In genomic region chr14:50725761-50726160, GRCh38 we compare ENCODE assay signal across 17 cellular contexts. TPM values are rescaled to one million over a fixed set of nuclear protein-coding genes. Genes with fewer than 3 reads are reported as not detected.
A peak's percentile ranks its signal among the peaks of the same experiment; 100 is the strongest.
DNase-seq lines count a peak whose midpoint lies in the region; ATAC-seq, FAIRE-seq and TF ChIP-seq lines count a peak whose summit lies in the region.
"Had no signal": no experiment of that assay in that cellular context is flagged by ENCODE, and none has a peak within 500 bp of the region (broad histone marks: within the 10 kb centered on the region; RNA-seq: fewer than 3 reads in every experiment).

No MANE protein-coding gene starts in this region.

- H3K4me3 Mint-ChIP-seq in CD8-positive, alpha-beta memory T cell: peak overlapping the region in 5 of 7 donors; percentile 1 to 71 (median 16)
- peak overlapping the region; percentile 66 for H3K4me3 Mint-ChIP-seq in activated naive CD8-positive, alpha-beta T cell
- peak overlapping the region in 4 of 10 donors; percentile 9 to 47 (median 29) for H3K4me3 Mint-ChIP-seq in naive thymus-derived CD8-positive, alpha-beta T cell

- POLR2A ChIA-PET in CD8-positive, alpha-beta memory T cell (lab: Charles Lee): interaction anchor here (1.0 kb wide), 1 partner anchor 13 kb away, joined by 3 read pairs; no protein-coding TSS in a partner anchor
- POLR2A ChIA-PET in naive thymus-derived CD8-positive, alpha-beta T cell (lab: Charles Lee): no interaction called here
- POLR2A ChIA-PET in HepG2 (lab: Yijun Ruan, JAX): no interaction called here

- no peaks in the 10 kb centered on the region for H3K27me3 Mint-ChIP-seq in CD8-positive, alpha-beta memory T cell
- H3K27me3 Mint-ChIP-seq in activated naive CD8-positive, alpha-beta T cell: no peaks in the 10 kb centered on the region
- no peaks in the 10 kb centered on the region for H3K27me3 Mint-ChIP-seq in naive thymus-derived CD8-positive, alpha-beta T cell

- H3K27me3 ChIP-seq in CD8-positive, alpha-beta memory T cell (ENCODE audit: insufficient read depth, low read length, poor library complexity, severe bottlenecking): no peaks in the 10 kb centered on the region
- H3K27me3 ChIP-seq in HepG2 (ENCODE audit: control insufficient read depth in 1 of 2, insufficient read depth in 2 of 2, low read length in 2 of 2) (no peaks in the 10 kb centered on the region), suprapubic skin (no peaks in the 10 kb centered on the region)
- H3K27me3 ChIP-seq: ovary, sigmoid colon had no signal

- no peaks in the 10 kb centered on the region for H3K79me2 ChIP-seq in HepG2 (ENCODE audit: insufficient read depth, low read length)

- no peak for TF ChIP-seq CTCF in HepG2 (CRISPR knock-in tag; IDR thresholded peaks at IDR 0.05)
- TF ChIP-seq CTCF in suprapubic skin (IDR thresholded peaks at IDR 0.05): no peak

- no peak for FAIRE-seq in HepG2 (lab: Jason Lieb, UNC)
- FAIRE-seq: TTC549 had no signal

- TF ChIP-seq EP300 in HepG2 (IDR thresholded peaks at IDR 0.05; ENCODE audit: low read depth in 2 of 2, low read length in 2 of 2) (no peak), HepG2 (CRISPR knock-in tag; IDR thresholded peaks at IDR 0.05; ENCODE audit: borderline replicate concordance) (no peak), suprapubic skin (IDR thresholded peaks at IDR 0.05) (no peak)

- no peak overlapping the region for H3K4me3 ChIP-seq in CD8-positive, alpha-beta memory T cell (ENCODE audit: low read length)
- H3K4me3 ChIP-seq in HepG2 (replicated peaks in 1 of 3; ENCODE audit: insufficient read depth in 1 of 3, low read depth in 2 of 3, low read length in 3 of 3) (no peak overlapping the region), suprapubic skin (no peak overlapping the region)
- H3K4me3 ChIP-seq: ovary, sigmoid colon, SK-N-MC had no signal

- WGBS in HepG2 (ENCODE audit: low lambda C conversion rate): 75% methylated on average over 5 of the region's 5 CpGs
- WGBS in suprapubic skin: 73% methylated on average over 5 of the region's 5 CpGs

- no peaks in the 10 kb centered on the region for H3K9me3 ChIP-seq in CD8-positive, alpha-beta memory T cell (ENCODE audit: low read length)
- H3K9me3 ChIP-seq in HepG2 (ENCODE audit: low read length): no peaks in the 10 kb centered on the region
- H3K9me3 ChIP-seq in suprapubic skin: no peaks in the 10 kb centered on the region
- H3K9me3 ChIP-seq: ovary, sigmoid colon had no signal

- BruUV-seq in HepG2 (replicated peaks; lab: Mats Ljungman, UMichigan): no TSS peak

- peaks cover 35 to 91% (median 51%) of the 10 kb centered on the region in 3 donors for H3K36me3 Mint-ChIP-seq in CD8-positive, alpha-beta memory T cell
- peaks cover 43% of the 10 kb centered on the region for H3K36me3 Mint-ChIP-seq in activated naive CD8-positive, alpha-beta T cell
- peaks cover 21 to 93% (median 58%) of the 10 kb centered on the region in 3 donors for H3K36me3 Mint-ChIP-seq in naive thymus-derived CD8-positive, alpha-beta T cell

- intact Hi-C loops in HepG2 (cut with micrococcal nuclease; ENCODE audit: unreplicated experiment): no loop called here

- in situ Hi-C loops in HepG2 (cut with HindIII; ENCODE audit: extremely low pct_ligation_motif_present, low pct_unique_long_range_greater_than_20kb): no loop called here

- DNase-seq in CD8-positive, alpha-beta memory T cell: peak in 1 of 5 donors; percentile 3
- DNase-seq in LHCN-M2 (ENCODE audit: low read depth) (peak; percentile 13), HepG2 (ENCODE audit: low spot score) (no peak), cerebellar cortex (ENCODE audit: low spot score) (no peak), suprapubic skin (ENCODE audit: low spot score in 2 of 2) (no peak)
- no peak for DNase-seq in naive thymus-derived CD8-positive, alpha-beta T cell
- DNase-seq: activated CD8-positive, alpha-beta memory T cell treated with anti-CD3 and anti-CD28 coated beads for 24 hours; cerebellar nuclear complex; foreskin melanocyte; NCI-H187; NCI-H446; ovary; sigmoid colon; stimulated activated CD4-positive, alpha-beta T cell treated with anti-CD3 and anti-CD28 coated beads, Interleukin-2, amount 100 ng/mL, for 48 hours had no signal

- no peak overlapping the region for H3K27ac ChIP-seq in CD8-positive, alpha-beta memory T cell (ENCODE audit: low read depth, low read length)
- no peak overlapping the region for H3K27ac ChIP-seq in HepG2 (ENCODE audit: extremely low read length, insufficient read depth, low read length)
- no peak overlapping the region for H3K27ac ChIP-seq in suprapubic skin
- H3K27ac ChIP-seq: ovary, sigmoid colon, SK-N-MC had no signal

- peaks cover 40% of the 10 kb centered on the region for H3K36me3 ChIP-seq in CD8-positive, alpha-beta memory T cell (ENCODE audit: insufficient read depth, low read length)
- H3K36me3 ChIP-seq in HepG2 (replicated peaks in 1 of 2; ENCODE audit: control insufficient read depth in 1 of 2, insufficient read depth in 2 of 2, low read length in 2 of 2): peaks cover 6 to 9% of the 10 kb centered on the region in 2 experiments; a peak in 4 of 5 replicates
- peaks cover 69% of the 10 kb centered on the region for H3K36me3 ChIP-seq in suprapubic skin
- H3K36me3 ChIP-seq: ovary had no signal

- H4K20me1 ChIP-seq in HepG2 (ENCODE audit: insufficient read depth, low read length): no peaks in the 10 kb centered on the region

- H3K9ac ChIP-seq in HepG2 (ENCODE audit: insufficient read depth, low read depth, low read length): no peak overlapping the region

- H3K4me1 ChIP-seq in CD8-positive, alpha-beta memory T cell (ENCODE audit: insufficient read depth, low read length): peaks cover 11% of the 10 kb centered on the region
- H3K4me1 ChIP-seq in HepG2 (ENCODE audit: insufficient read depth, low read length): no peaks in the 10 kb centered on the region
- H3K4me1 ChIP-seq in suprapubic skin: no peaks in the 10 kb centered on the region
- H3K4me1 ChIP-seq: sigmoid colon had no signal

- peak overlapping the region; percentile 57 to 95 (median 78) for H3K27ac Mint-ChIP-seq in CD8-positive, alpha-beta memory T cell
- H3K27ac Mint-ChIP-seq in activated naive CD8-positive, alpha-beta T cell: peak overlapping the region; percentile 94
- peak overlapping the region; percentile 60 to 93 (median 84) for H3K27ac Mint-ChIP-seq in naive thymus-derived CD8-positive, alpha-beta T cell

- no peak for ATAC-seq in naive thymus-derived CD8-positive, alpha-beta T cell
- no peak for ATAC-seq in HepG2

- peaks cover 0 to 4% (median 2%) of the 10 kb centered on the region in 5 donors for H3K9me3 Mint-ChIP-seq in CD8-positive, alpha-beta memory T cell
- H3K9me3 Mint-ChIP-seq in activated naive CD8-positive, alpha-beta T cell (ENCODE audit: low read depth): peaks cover 5% of the 10 kb centered on the region
- peaks cover 0 to 9% (median 2%) of the 10 kb centered on the region in 9 donors for H3K9me3 Mint-ChIP-seq in naive thymus-derived CD8-positive, alpha-beta T cell

- TF ChIP-seq POLR2A in HepG2 (IDR thresholded peaks at IDR 0.05; ENCODE audit: insufficient read depth in 1 of 2, low read depth in 2 of 2, low read length in 2 of 2) (no peak), suprapubic skin (IDR thresholded peaks at IDR 0.05) (no peak)

- peaks cover 20 to 31% (median 28%) of the 10 kb centered on the region in 3 donors for H3K4me1 Mint-ChIP-seq in CD8-positive, alpha-beta memory T cell
- peaks cover 37% of the 10 kb centered on the region for H3K4me1 Mint-ChIP-seq in activated naive CD8-positive, alpha-beta T cell (ENCODE audit: low read depth)
- peaks cover 15 to 28% (median 21%) of the 10 kb centered on the region in 4 donors for H3K4me1 Mint-ChIP-seq in naive thymus-derived CD8-positive, alpha-beta T cell

- no peak for TF ChIP-seq RAD21 in HepG2 (CRISPR knock-in tag; IDR thresholded peaks at IDR 0.05)

- no peak overlapping the region for H2AFZ ChIP-seq in HepG2 (ENCODE audit: low read length)

- H3K4me2 ChIP-seq in HepG2 (ENCODE audit: low read depth, low read length): no peak overlapping the region

- CTCF ChIA-PET in CD8-positive, alpha-beta memory T cell (lab: Charles Lee): interaction anchor here (1.1 to 2.4 kb wide), 4 partner anchors 10 to 135 kb away, joined by 3 to 8 read pairs (median 6); no protein-coding TSS in a partner anchor
- CTCF ChIA-PET in HepG2 (lab: Yijun Ruan, JAX; ENCODE audit: low intra/inter-chr PET ratio, low total read pairs): no interaction called here

TF ChIP-seq in HepG2, 621 proteins besides CTCF, POLR2A, EP300 and RAD21 (continues in another document):
- no peak for TF ChIP-seq ZNF580 (CRISPR knock-in tag; IDR thresholded peaks at IDR 0.05; ENCODE audit: borderline replicate concordance, low read depth)

RNA-seq across cellular contexts. Expression of gene SAV1, which starts 57.7 kb away (rescaled TPM):
- total RNA-seq in CD8-positive, alpha-beta memory T cell: 10 to 100 TPM; 12.9 to 13.9 TPM
- polyA plus RNA-seq in CD8-positive, alpha-beta memory T cell: 13.7 TPM
- total RNA-seq in LHCN-M2 (2014; rRNA removed): 31.7 and 43.5 TPM in 2 replicates
- 25.0 TPM for polyA plus RNA-seq in LHCN-M2 (2012)
- total RNA-seq in naive thymus-derived CD8-positive, alpha-beta T cell: 10 to 100 TPM; 10.5 to 11.0 TPM
- polyA plus RNA-seq in naive thymus-derived CD8-positive, alpha-beta T cell: 1 to 10 TPM; 5.7 to 7.2 (median 5.8) TPM
- 8.1 and 8.2 TPM in 2 replicates for total RNA-seq in HepG2 (2016; rRNA removed; fragmentation: Illumina TruSeq; extraction: Trizol)
- 5.7 and 6.1 TPM in 2 replicates for total RNA-seq in HepG2 (2016; cell fraction: cytosol; rRNA removed; fragmentation: Illumina TruSeq; extraction: Trizol; ENCODE audit: low read depth)
- total RNA-seq in HepG2 (2016; cell fraction: insoluble cytoplasmic fraction; rRNA removed; fragmentation: Illumina TruSeq; extraction: Trizol): 8.2 and 10.4 TPM in 2 replicates
- 14.1 and 14.6 TPM in 2 replicates for total RNA-seq in HepG2 (2016; cell fraction: membrane; rRNA removed; fragmentation: Illumina TruSeq; extraction: Trizol)
- total RNA-seq in HepG2 (2016; cell fraction: nucleus; rRNA removed; fragmentation: Illumina TruSeq; extraction: Trizol): 8.7 and 12.4 TPM in 2 replicates
- polyA plus RNA-seq in HepG2 (2011; rRNA removed): 6.2 and 7.3 TPM in 2 replicates
- polyA plus RNA-seq in HepG2 (2011; cell fraction: cytosol; rRNA removed): 3.8 and 5.5 TPM in 2 replicates
- polyA plus RNA-seq in HepG2 (2011; cell fraction: nucleus; rRNA removed): 1.7 and 3.1 TPM in 2 replicates
- polyA plus RNA-seq in HepG2 (2012): 8.6 and 11.5 TPM in 2 replicates
- 6.8 and 7.8 TPM in 2 replicates for polyA plus RNA-seq in HepG2 (2016; cell fraction: cytosol; fragmentation: Illumina TruSeq; extraction: Trizol; ENCODE audit: low read depth)
- polyA plus RNA-seq in HepG2 (2016; cell fraction: insoluble cytoplasmic fraction; fragmentation: Illumina TruSeq; extraction: Trizol; ENCODE audit: low read depth): 12.2 and 17.2 TPM in 2 replicates
- 17.1 and 18.9 TPM in 2 replicates for polyA plus RNA-seq in HepG2 (2016; cell fraction: membrane; fragmentation: Illumina TruSeq; extraction: Trizol; ENCODE audit: low read depth)
- polyA plus RNA-seq in HepG2 (2016; cell fraction: nucleus; fragmentation: Illumina TruSeq; extraction: Trizol; ENCODE audit: insufficient read depth, low read depth): 9.8 and 9.9 TPM in 2 replicates
- 2.9 and 12.9 TPM in 2 replicates for polyA minus RNA-seq in HepG2 (2011; rRNA and poly(A)+ RNA removed; ENCODE audit: low replicate concordance)
- polyA minus RNA-seq in HepG2 (2011; cell fraction: cytosol; rRNA and poly(A)+ RNA removed): 5.4 and 6.7 TPM in 2 replicates
- polyA minus RNA-seq in HepG2 (2011; cell fraction: nucleus; rRNA and poly(A)+ RNA removed): 16.2 and 17.7 TPM in 2 replicates
- total RNA-seq in suprapubic skin: 10 to 100 TPM; 23.3 to 40.0 (median 26.2) TPM
